Comparison of ENCODE assay signal across 8 cellular contexts in the genomic region with DNA sequence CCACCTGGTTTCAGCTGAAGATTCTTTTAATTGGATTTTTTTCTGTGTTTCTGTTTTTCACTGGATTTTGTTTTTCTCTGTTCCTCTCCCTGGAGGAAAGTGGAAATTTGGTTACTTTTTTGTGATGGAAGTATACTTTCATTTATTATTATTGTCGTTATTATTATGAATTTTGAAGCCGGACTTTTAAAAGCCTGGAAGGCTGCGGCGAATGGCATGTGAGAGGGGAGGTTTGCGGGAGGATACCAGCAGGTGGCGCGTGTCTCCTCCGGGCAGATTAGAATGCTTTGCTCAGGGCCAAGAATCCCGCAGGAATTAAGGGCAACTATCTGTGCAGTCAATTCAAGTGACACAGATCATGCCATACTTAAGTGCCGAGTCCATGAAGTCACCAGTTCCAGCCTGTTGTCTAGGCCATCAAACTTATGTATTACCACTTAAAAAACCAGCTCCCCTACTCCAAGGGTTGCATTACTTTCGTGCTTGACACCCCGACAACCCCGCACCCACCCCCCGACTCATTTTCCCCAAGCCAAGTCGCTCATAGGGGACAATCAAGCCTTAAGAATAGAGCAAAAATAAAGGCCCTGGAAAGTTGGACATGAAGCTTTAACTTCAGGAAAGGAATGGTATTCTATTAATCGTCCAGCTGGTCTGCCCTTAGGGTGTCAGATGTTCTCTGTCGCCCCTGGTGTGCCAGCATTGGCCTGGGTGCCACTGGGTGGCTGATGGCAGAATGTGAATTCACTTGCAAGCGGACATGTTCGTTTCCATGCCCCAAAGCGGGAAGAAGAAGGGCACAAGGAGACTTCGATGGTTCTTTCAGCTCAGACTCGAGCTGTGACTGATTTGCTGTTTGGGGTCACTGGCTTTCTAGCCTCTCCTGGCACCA. TPM values are rescaled to one million over a fixed set of nuclear protein-coding genes. Genes with fewer than 3 reads are reported as not detected.
DNase-seq lines count a peak whose midpoint lies in the region; ATAC-seq and TF ChIP-seq lines count a peak whose summit lies in the region.

No MANE protein-coding gene starts in this region.

- H3K4me1 Mint-ChIP-seq in brain: peaks cover 40% of the 10 kb centered on the region

- TF ChIP-seq CTCF in GM12864 (IDR thresholded peaks at IDR 0.05; ENCODE audit: low read depth, low read length, missing control alignments) (peak; percentile 92), brain (conservative IDR thresholded peaks at IDR 0.05) (peak; percentile 69 to 85)

- peak overlapping the region; percentile 97 for H3K4me2 ChIP-seq in skeletal muscle satellite cell (ENCODE audit: low read length)

- H3K9ac ChIP-seq in iPS-20b (ENCODE audit: low read depth, low read length) (no peak overlapping the region), skeletal muscle satellite cell (ENCODE audit: low read depth, low read length) (peak overlapping the region; percentile 87)

- ATAC-seq in HG03460 (IDR thresholded peaks at IDR 0.05; ENCODE audit: unreplicated experiment): no peak
- no peak for ATAC-seq in GM19035 (IDR thresholded peaks at IDR 0.05; ENCODE audit: unreplicated experiment)

- H3K9me3 ChIP-seq in iPS-20b (ENCODE audit: insufficient read depth, low read depth, low read length) (no peaks in the 10 kb centered on the region), skeletal muscle satellite cell (replicated peaks; ENCODE audit: low read length) (no peaks in the 10 kb centered on the region)

- no peaks in the 10 kb centered on the region for H3K36me3 ChIP-seq in iPS-20b (ENCODE audit: insufficient read depth, low read depth, low read length)
- H3K36me3 ChIP-seq in skeletal muscle satellite cell (ENCODE audit: insufficient read depth, low read length): no peaks in the 10 kb centered on the region

- peak overlapping the region in 4 of 5 experiments; percentile 91 to 99 (median 96) for H3K27ac Mint-ChIP-seq in brain

- H3K27ac ChIP-seq in iPS-20b (ENCODE audit: low read length): no peak overlapping the region

- DNase-seq in GM12864 (ENCODE audit: low read depth) (no peak), NCI-H1436 treated with DMSO at 0.1 percent for 48 hours (lab: John Stamatoyannopoulos, UW) (peak; percentile 3), T-helper 22 cell (ENCODE audit: low read depth) (peak; percentile 24)

- H3K4me3 ChIP-seq in GM12864 (ENCODE audit: low read depth, low read length) (peak overlapping the region; percentile 78), iPS-20b (ENCODE audit: low read length) (peak overlapping the region; percentile 82; the same call in 1 of the 2 replicates), skeletal muscle satellite cell (ENCODE audit: low read length) (peak overlapping the region; percentile 94)

- H3K27me3 Mint-ChIP-seq in brain: peaks cover 12% of the 10 kb centered on the region

- H3K36me3 Mint-ChIP-seq in brain: no peaks in the 10 kb centered on the region

- no peaks in the 10 kb centered on the region; the same call in 1 of the 2 replicates for H3K4me1 ChIP-seq in iPS-20b (ENCODE audit: insufficient read depth, low read length)
- peaks cover 25% of the 10 kb centered on the region for H3K4me1 ChIP-seq in skeletal muscle satellite cell (ENCODE audit: control insufficient read depth, insufficient read depth, low read length)

- H3K27me3 ChIP-seq in iPS-20b (ENCODE audit: insufficient read depth, low read length) (peaks cover 40% of the 10 kb centered on the region), skeletal muscle satellite cell (ENCODE audit: control insufficient read depth, insufficient read depth, low read length) (no peaks in the 10 kb centered on the region)

- H3K4me3 Mint-ChIP-seq in brain: peak overlapping the region; percentile 91 to 100 (median 96)

- H3K9me3 Mint-ChIP-seq in brain: no peaks in the 10 kb centered on the region

RNA-seq across cellular contexts. Expression of gene LRCH1, which starts 1.3 kb away (rescaled TPM):
- 2.8 TPM for polyA plus RNA-seq in brain (ENCODE audit: insufficient read depth, low read depth, low replicate concordance)
- 5.9 and 6.8 TPM in 2 replicates for total RNA-seq in skeletal muscle satellite cell (2012; rRNA removed)
